In genomic region chrX:133097031-133097430, GRCh38 we compare ENCODE assay signal across 11 cellular contexts. TPM values are rescaled to one million over a fixed set of nuclear protein-coding genes. Genes with fewer than 3 reads are reported as not detected.
"Had no signal": no experiment of that assay in that cellular context is flagged by ENCODE, and none has a peak within 500 bp of the region (broad histone marks: within the 10 kb centered on the region; RNA-seq: fewer than 3 reads in every experiment).

A gene with protein sequence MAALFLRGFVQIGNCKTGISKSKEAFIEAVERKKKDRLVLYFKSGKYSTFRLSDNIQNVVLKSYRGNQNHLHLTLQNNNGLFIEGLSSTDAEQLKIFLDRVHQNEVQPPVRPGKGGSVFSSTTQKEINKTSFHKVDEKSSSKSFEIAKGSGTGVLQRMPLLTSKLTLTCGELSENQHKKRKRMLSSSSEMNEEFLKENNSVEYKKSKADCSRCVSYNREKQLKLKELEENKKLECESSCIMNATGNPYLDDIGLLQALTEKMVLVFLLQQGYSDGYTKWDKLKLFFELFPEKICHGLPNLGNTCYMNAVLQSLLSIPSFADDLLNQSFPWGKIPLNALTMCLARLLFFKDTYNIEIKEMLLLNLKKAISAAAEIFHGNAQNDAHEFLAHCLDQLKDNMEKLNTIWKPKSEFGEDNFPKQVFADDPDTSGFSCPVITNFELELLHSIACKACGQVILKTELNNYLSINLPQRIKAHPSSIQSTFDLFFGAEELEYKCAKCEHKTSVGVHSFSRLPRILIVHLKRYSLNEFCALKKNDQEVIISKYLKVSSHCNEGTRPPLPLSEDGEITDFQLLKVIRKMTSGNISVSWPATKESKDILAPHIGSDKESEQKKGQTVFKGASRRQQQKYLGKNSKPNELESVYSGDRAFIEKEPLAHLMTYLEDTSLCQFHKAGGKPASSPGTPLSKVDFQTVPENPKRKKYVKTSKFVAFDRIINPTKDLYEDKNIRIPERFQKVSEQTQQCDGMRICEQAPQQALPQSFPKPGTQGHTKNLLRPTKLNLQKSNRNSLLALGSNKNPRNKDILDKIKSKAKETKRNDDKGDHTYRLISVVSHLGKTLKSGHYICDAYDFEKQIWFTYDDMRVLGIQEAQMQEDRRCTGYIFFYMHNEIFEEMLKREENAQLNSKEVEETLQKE (minus strand): TSS chrX:133097109. CDS start chrX:133028220, 68,889 bp downstream.

- H3K9me3 Mint-ChIP-seq: HFFc6 had no signal

- ATAC-seq: HCT116, K562 had no signal

- H3K4me3 Mint-ChIP-seq: HFFc6 had no signal

- H3K9me3 ChIP-seq: HAP-1 had no signal

- H3K4me3 ChIP-seq: GM23248, HAP-1, K562 had no signal

- H3K4me1 ChIP-seq: HAP-1 had no signal

- DNase-seq: GM23248, GOT3, H7, HFFc6, IMR-90, KG1 had no signal

- H3K27ac ChIP-seq: GM23248, HL-60 had no signal

- H3K9ac ChIP-seq: GM23248 had no signal

- H3K27ac Mint-ChIP-seq: HFFc6 had no signal

- H3K36me3 ChIP-seq: HAP-1 had no signal

RNA-seq across cellular contexts. Expression of the gene that starts here (rescaled TPM):
- total RNA-seq: GM23248, H4, H7, HFFc6, IMR-90 had no signal
- polyA plus RNA-seq: GM23248, IMR-90 had no signal
